ENCODE assay signal across 23 cellular contexts in the genomic region with DNA sequence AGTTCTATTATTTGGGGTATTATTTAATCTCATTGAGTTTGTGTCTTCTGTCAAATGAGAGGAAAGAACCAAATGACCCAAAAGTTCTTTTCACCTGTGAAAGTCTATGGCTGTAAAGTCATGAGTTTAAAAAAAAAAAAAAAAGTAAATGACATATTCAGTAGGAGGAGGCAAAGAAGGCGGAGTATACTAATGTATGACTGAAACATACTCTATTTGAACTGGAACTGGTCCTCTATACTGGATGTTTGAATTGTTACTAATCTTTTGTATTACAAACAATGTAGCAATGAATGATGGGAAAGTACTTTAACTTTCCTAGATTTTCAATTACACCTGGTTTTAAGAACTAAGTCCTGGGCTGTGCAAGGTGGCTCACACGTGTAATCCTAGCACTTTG.
"Had no signal": no experiment of that assay in that cellular context is flagged by ENCODE, and none has a peak within 500 bp of the region (broad histone marks: within the 10 kb centered on the region; RNA-seq: fewer than 3 reads in every experiment).

No MANE protein-coding gene starts in this region.

- ATAC-seq: gastrocnemius medialis, natural killer cell had no signal

- H3K9me3 ChIP-seq: ascending aorta, gastrocnemius medialis, right atrium auricular region, tibial nerve had no signal

- H3K4me3 ChIP-seq: ascending aorta, gastrocnemius medialis, neural progenitor cell, right atrium auricular region, tibial nerve had no signal

- H3K9ac ChIP-seq: neural progenitor cell had no signal

- DNase-seq: activated CD4-positive, alpha-beta memory T cell treated with anti-CD3 and anti-CD28 coated beads for 36 hours; activated CD4-positive, alpha-beta T cell treated with anti-CD3 and anti-CD28 coated beads, Interleukin-2, amount 10 ng/mL, durations not matched to agents 24 days and 14 days; activated CD4-positive, CD25-positive, alpha-beta regulatory T cell treated with anti-CD3 and anti-CD28 coated beads, Interleukin-2, amount 50 U/mL, for 72 hours; activated CD8-positive, alpha-beta memory T cell treated with anti-CD3 and anti-CD28 coated beads, Interleukin-2, amount 50 U/mL, for 4 hours; activated gamma-delta T cell; activated naive CD4-positive, alpha-beta T cell treated with anti-CD3 and anti-CD28 coated beads, Interleukin-2, amount 10 ng/mL, durations not matched to agents 7 days and 5 days; activated naive CD8-positive, alpha-beta T cell treated with anti-CD3 and anti-CD28 coated beads, Interleukin-2, amount 10 ng/mL, durations not matched to agents 7 days and 5 days; activated T-cell treated with anti-CD3 and anti-CD28 coated beads, Interleukin-2, amount 50 U/mL, for 1 hour; brain microvascular endothelial cell; caudate nucleus; gastrocnemius medialis; glutamatergic neuron; islet precursor cell; midbrain; natural killer cell; occipital lobe; stimulated activated CD4-positive, alpha-beta T cell treated with anti-CD3 and anti-CD28 coated beads, Interleukin-2, amount 100 ng/mL, for 48 hours; stimulated activated naive CD4-positive, alpha-beta T cell treated with Interleukin-2 at 50 U/mL for 16 hours; T-helper 2 cell had no signal

- H3K27me3 ChIP-seq: ascending aorta, brain microvascular endothelial cell, gastrocnemius medialis, neural progenitor cell, right atrium auricular region, tibial nerve had no signal

- H3K4me2 ChIP-seq: neural progenitor cell had no signal

- H3K36me3 ChIP-seq: ascending aorta, brain microvascular endothelial cell, gastrocnemius medialis, neural progenitor cell, right atrium auricular region, tibial nerve had no signal

- H3K27ac ChIP-seq: ascending aorta, brain microvascular endothelial cell, gastrocnemius medialis, neural progenitor cell, right atrium auricular region, tibial nerve had no signal

- H3K4me1 ChIP-seq: ascending aorta, gastrocnemius medialis, neural progenitor cell, right atrium auricular region had no signal
